Comparison of ENCODE assay signal across 15 cellular contexts in the genomic region with DNA sequence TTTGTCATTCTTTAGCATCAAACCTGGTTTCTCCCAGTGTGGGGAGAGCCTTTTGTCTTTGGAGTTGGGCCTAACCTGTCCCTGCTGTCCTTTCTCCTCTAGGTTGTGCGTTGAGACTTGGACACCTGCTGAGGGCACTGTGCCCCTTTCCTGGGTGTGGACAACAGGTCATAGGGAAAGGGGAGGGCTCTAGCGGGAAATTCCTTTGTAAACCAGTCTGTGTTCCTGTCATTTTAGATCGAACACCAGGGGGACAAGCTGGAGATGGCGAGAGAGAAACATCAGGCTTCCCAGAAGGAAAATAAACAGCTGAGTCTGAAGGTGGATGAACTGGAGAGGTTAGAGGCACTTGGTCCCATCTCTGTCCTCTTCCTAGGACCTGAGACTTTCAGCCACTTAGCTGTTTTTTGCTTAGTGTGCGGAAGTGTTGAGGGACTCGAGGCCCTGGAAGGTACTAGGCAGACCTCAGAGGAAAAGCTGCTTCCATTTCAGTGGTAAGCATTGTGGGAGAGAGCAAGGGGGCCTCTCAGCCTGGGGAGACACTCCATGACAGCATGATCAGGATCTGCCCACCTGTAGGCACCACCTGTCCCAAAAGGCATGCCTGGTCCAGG. TPM values are rescaled to one million over a fixed set of nuclear protein-coding genes. Genes with fewer than 3 reads are reported as not detected.
DNase-seq lines count a peak whose midpoint lies in the region; ATAC-seq, FAIRE-seq and TF ChIP-seq lines count a peak whose summit lies in the region.
"Had no signal": no experiment of that assay in that cellular context is flagged by ENCODE, and none has a peak within 500 bp of the region (broad histone marks: within the 10 kb centered on the region; RNA-seq: fewer than 3 reads in every experiment).

No MANE protein-coding gene starts in this region.

- WGBS in A549 (ENCODE audit: missing lambda C conversion rate), result 76% methylated on average over 6 of the region's 6 CpGs

- H3K27ac ChIP-seq in A549, result no peak overlapping the region
- H3K27ac ChIP-seq: pancreas, stomach had no signal

- TF ChIP-seq EP300 in A549 (IDR thresholded peaks at IDR 0.05), result no peak

- POLR2A ChIA-PET in A549 (lab: Yijun Ruan, JAX), result no interaction called here
- POLR2A ChIA-PET in WTC11 (lab: Charles Lee), result interaction anchor here (0.6 kb wide), 1 partner anchor 53 kb away, joined by 4 read pairs; no protein-coding TSS in a partner anchor

- in situ Hi-C loops in HAP-1 (cut with MboI; ENCODE audit: low sequenced_read_pairs), result no loop called here
- in situ Hi-C loops in GM13977 (cut with MboI; ENCODE audit: low pct_unique_long_range_greater_than_20kb, low sequenced_read_pairs, unreplicated experiment), result no loop called here

- CTCF ChIA-PET in A549 (lab: Yijun Ruan, JAX) (interaction anchor here (0.6 to 3.1 kb wide), 6 partner anchors 9 to 299 kb away, joined by 3 to 17 read pairs (median 5); partner anchors contain the start of genes GLE1 and PKN3), WTC11 (lab: Charles Lee) (interaction anchor here (0.8 to 2.5 kb wide), 5 partner anchors 9 to 201 kb away, joined by 3 to 12 read pairs (median 4); partner anchors contain the start of gene GLE1)

- H3K27me3 ChIP-seq in HAP-1 (ENCODE audit: low read depth), result no peaks in the 10 kb centered on the region
- H3K27me3 ChIP-seq: pancreas, stomach had no signal

- TF ChIP-seq RAD21 in A549 (conservative IDR thresholded peaks at IDR 0.05 in 1 of 2, IDR thresholded peaks at IDR 0.05 in 1 of 2), result peak in 1 of 2 experiments; percentile 20; a peak in 1 of 5 replicates

- peak; percentile 42 to 65; a peak in 4 of 6 replicates for ATAC-seq in A549
- peak; percentile 55 for ATAC-seq in WTC11
- ATAC-seq in GM21367 (IDR thresholded peaks at IDR 0.05; ENCODE audit: unreplicated experiment), result no peak
- ATAC-seq in GM19328 (IDR thresholded peaks at IDR 0.05; ENCODE audit: unreplicated experiment), result no peak

- DNase-seq in A549 (ENCODE audit: low read depth in 1 of 2, low spot score in 1 of 2) (peak in 1 of 2 experiments; percentile 52), ELF-1 (ENCODE audit: low read depth, low spot score) (peak; percentile 69), WTC11 (ENCODE audit: low spot score) (peak; percentile 20), left kidney (ENCODE audit: low read depth, low spot score) (peak; percentile 18), HAP-1 (ENCODE audit: low spot score in 2 of 2) (no peak), GM13977 (ENCODE audit: low spot score) (no peak)
- DNase-seq: central memory CD4-positive, alpha-beta T cell; DND-41; midbrain; NCI-H1694; pancreas; stomach had no signal

- no peak overlapping the region for H3K4me2 ChIP-seq in A549
- H3K4me2 ChIP-seq: smooth muscle cell had no signal

- TF ChIP-seq CTCF in A549 (IDR thresholded peaks at IDR 0.05), result no peak
- TF ChIP-seq CTCF in WTC11 (IDR thresholded peaks at IDR 0.05), result no peak
- no peak for TF ChIP-seq CTCF in GM13977 (IDR thresholded peaks at IDR 0.05; ENCODE audit: extremely low read depth, insufficient read depth, missing control alignments)

- H3K4me1 Mint-ChIP-seq in WTC11, result no peaks in the 10 kb centered on the region

- H3K36me3 Mint-ChIP-seq in WTC11, result peaks cover 33% of the 10 kb centered on the region

- no peaks in the 10 kb centered on the region for H3K27me3 Mint-ChIP-seq in WTC11 (ENCODE audit: low read depth)

- H3K4me3 ChIP-seq in A549 (no peak overlapping the region), HAP-1 (no peak overlapping the region)
- H3K4me3 ChIP-seq: pancreas, smooth muscle cell, stomach had no signal

- H3K9me3 Mint-ChIP-seq in WTC11, result no peaks in the 10 kb centered on the region

- no peak overlapping the region for H3K4me3 Mint-ChIP-seq in WTC11

- TF ChIP-seq POLR2A in A549 (IDR thresholded peaks at IDR 0.05; ENCODE audit: low read length), result no peak

- H3K36me3 ChIP-seq in HAP-1 (replicated peaks), result peaks cover 82% of the 10 kb centered on the region

- H3K4me1 ChIP-seq in A549 (no peaks in the 10 kb centered on the region), HAP-1 (no peaks in the 10 kb centered on the region)
- H3K4me1 ChIP-seq: pancreas had no signal

- FAIRE-seq in A549 (lab: Jason Lieb, UNC), result no peak
- FAIRE-seq: pancreas had no signal

- peak overlapping the region; percentile 62; the same call in 1 of the 2 replicates for H3K27ac Mint-ChIP-seq in WTC11

- H3K9me3 ChIP-seq in A549 (no peaks in the 10 kb centered on the region), HAP-1 (no peaks in the 10 kb centered on the region)
- H3K9me3 ChIP-seq: pancreas, stomach had no signal

TF ChIP-seq in A549, 52 proteins besides CTCF, POLR2A, EP300 and RAD21:
- TF ChIP-seq CEBPB (IDR thresholded peaks at IDR 0.05), result no peak
- peak; percentile 49 for TF ChIP-seq MAFK (IDR thresholded peaks at IDR 0.05; ENCODE audit: partially characterized antibody)

TF ChIP-seq in WTC11, 78 proteins besides CTCF, POLR2A, EP300 and RAD21:
- TF ChIP-seq NR2C2 (CRISPR knock-in tag; IDR thresholded peaks at IDR 0.05) (no peak), ZMAT4 (CRISPR knock-in tag; IDR thresholded peaks at IDR 0.05) (no peak), NR3C1 (CRISPR knock-in tag; conservative IDR thresholded peaks at IDR 0.05; ENCODE audit: low read depth) (no peak), TP53 (CRISPR knock-in tag; IDR thresholded peaks at IDR 0.05) (no peak), E2F4 (CRISPR knock-in tag; IDR thresholded peaks at IDR 0.05; ENCODE audit: borderline replicate concordance, low read depth) (no peak)

RNA-seq across cellular contexts. Expression of gene GLE1, which starts 8.6 kb away (rescaled TPM):
- 41.2 and 49.2 TPM in 2 replicates for polyA plus RNA-seq in A549 (2011; rRNA removed)
- 17.0 and 19.6 TPM in 2 replicates for polyA plus RNA-seq in A549 (2012; cell fraction: cytosol; rRNA removed)
- polyA plus RNA-seq in A549 (2012; cell fraction: nucleus; rRNA removed), result 16.7 and 20.8 TPM in 2 replicates
- polyA plus RNA-seq in A549 (2017; fragmentation: RNase III; extraction: RNeasy Plus Mini Kit Qiagen cat#74134 plus additional on column Dnase treatment), result 30.2 to 31.5 TPM (median 30.3 TPM) in 3 replicates
- 43.4 and 47.1 TPM in 2 replicates for polyA minus RNA-seq in A549 (2011; rRNA and poly(A)+ RNA removed)
- total RNA-seq in WTC11 (2021), result 19.0 to 19.7 TPM (median 19.3 TPM) in 3 replicates

RNA-seq across cellular contexts. Expression of gene ODF2, which starts 40.1 kb away (rescaled TPM):
- polyA plus RNA-seq in A549 (2011; rRNA removed) (22.9 and 24.7 TPM in 2 replicates), A549 (2017; fragmentation: RNase III; extraction: RNeasy Plus Mini Kit Qiagen cat#74134 plus additional on column Dnase treatment) (29.6 to 32.0 TPM (median 30.5 TPM) in 3 replicates)
- polyA plus RNA-seq in A549 (2012; cell fraction: cytosol; rRNA removed), result 23.0 and 24.6 TPM in 2 replicates
- 74.3 and 90.1 TPM in 2 replicates for polyA plus RNA-seq in A549 (2012; cell fraction: nucleus; rRNA removed)
- polyA minus RNA-seq in A549 (2011; rRNA and poly(A)+ RNA removed), result 13.6 and 14.4 TPM in 2 replicates
- 29.3 to 31.9 TPM (median 29.9 TPM) in 3 replicates for total RNA-seq in WTC11 (2021)

RNA-seq across cellular contexts. Expression of gene SPTAN1, which starts 56.5 kb away (rescaled TPM):
- polyA plus RNA-seq in A549 (2011; rRNA removed), result 122 and 144 TPM in 2 replicates
- 69.1 and 77.6 TPM in 2 replicates for polyA plus RNA-seq in A549 (2012; cell fraction: cytosol; rRNA removed)
- polyA plus RNA-seq in A549 (2012; cell fraction: nucleus; rRNA removed), result 1,381 and 1,390 TPM in 2 replicates
- polyA plus RNA-seq in A549 (2017; fragmentation: RNase III; extraction: RNeasy Plus Mini Kit Qiagen cat#74134 plus additional on column Dnase treatment), result 104 to 128 TPM (median 107 TPM) in 3 replicates
- polyA minus RNA-seq in A549 (2011; rRNA and poly(A)+ RNA removed), result 412 and 415 TPM in 2 replicates
- total RNA-seq in WTC11 (2021), result 213 to 255 TPM (median 224 TPM) in 3 replicates

Comparison
In these comparisons a context has a peak if more than half of its experiments do, and no peak if none do; other contexts are left out.
1. ATAC-seq: peak in A549 (2 of 2) and WTC11 (single experiment); none in GM21367 (single experiment) and GM19328 (single experiment).
2. DNase-seq: peak in ELF-1 (single experiment), WTC11 (single experiment) and left kidney (single experiment); none in HAP-1 (0 of 2) and GM13977 (single experiment).